ENCODE assay signal across 8 cellular contexts in genomic region chr20:51800769-51801219, GRCh38. TPM values are rescaled to one million over a fixed set of nuclear protein-coding genes. Genes with fewer than 3 reads are reported as not detected.
A peak's percentile ranks its signal among the peaks of the same experiment; 100 is the strongest.
DNase-seq lines count a peak whose midpoint lies in the region; ATAC-seq, FAIRE-seq and TF ChIP-seq lines count a peak whose summit lies in the region.

No MANE protein-coding gene starts in this region.

- TF ChIP-seq POLR2A in GM12892 (IDR thresholded peaks at IDR 0.05; ENCODE audit: low read depth, low read length), result no peak

- DNase-seq in activated CD8-positive, alpha-beta memory T cell treated with anti-CD3 and anti-CD28 coated beads for 24 hours, result peak; percentile 58
- DNase-seq in activated CD8-positive, alpha-beta memory T cell treated with anti-CD3 and anti-CD28 coated beads, Interleukin-2, amount 10 ng/mL, durations not matched to agents 7 days and 5 days, result no peak
- no peak for DNase-seq in ascending aorta (ENCODE audit: low spot score in 2 of 2)
- DNase-seq in left kidney (ENCODE audit: low read depth, low spot score), result peak; percentile 72
- DNase-seq in middle frontal gyrus (ENCODE audit: extremely low spot score, low spot score), result no peak
- no peak for DNase-seq in GM12892 (ENCODE audit: insufficient read length)

- peaks cover 8% of the 10 kb centered on the region for H3K4me1 Mint-ChIP-seq in activated CD8-positive, alpha-beta memory T cell treated with anti-CD3 and anti-CD28 coated beads, Interleukin-2, amount 10 ng/mL, durations not matched to agents 7 days and 5 days

- H3K9me3 ChIP-seq in ascending aorta (no peaks in the 10 kb centered on the region), thymus (ENCODE audit: control insufficient read depth) (no peaks in the 10 kb centered on the region)

- no peak for ATAC-seq in activated CD8-positive, alpha-beta memory T cell treated with anti-CD3 and anti-CD28 coated beads, Interleukin-2, amount 10 ng/mL, durations not matched to agents 7 days and 5 days
- ATAC-seq in GM18519 (IDR thresholded peaks at IDR 0.05; ENCODE audit: low FRiP score, unreplicated experiment), result no peak

- FAIRE-seq in GM12892 (lab: Jason Lieb, UNC), result no peak

- H3K36me3 ChIP-seq in ascending aorta (no peaks in the 10 kb centered on the region), thymus (ENCODE audit: control insufficient read depth, insufficient read depth) (no peaks in the 10 kb centered on the region)

- H3K27ac ChIP-seq in ascending aorta, result no peak overlapping the region
- no peak overlapping the region for H3K27ac ChIP-seq in thymus (ENCODE audit: low read depth)

- WGBS in thymus, result under 1% methylated on average over 38 of the region's 38 CpGs

- intact Hi-C loops in ascending aorta (cut with DNase I), result no loop called here

- TF ChIP-seq CTCF in ascending aorta (IDR thresholded peaks at IDR 0.05), result no peak

- peaks cover 77% of the 10 kb centered on the region for H3K27me3 Mint-ChIP-seq in activated CD8-positive, alpha-beta memory T cell treated with anti-CD3 and anti-CD28 coated beads, Interleukin-2, amount 10 ng/mL, durations not matched to agents 7 days and 5 days

- H3K9me3 Mint-ChIP-seq in activated CD8-positive, alpha-beta memory T cell treated with anti-CD3 and anti-CD28 coated beads, Interleukin-2, amount 10 ng/mL, durations not matched to agents 7 days and 5 days (ENCODE audit: low read depth), result no peaks in the 10 kb centered on the region

- H3K36me3 Mint-ChIP-seq in activated CD8-positive, alpha-beta memory T cell treated with anti-CD3 and anti-CD28 coated beads, Interleukin-2, amount 10 ng/mL, durations not matched to agents 7 days and 5 days, result no peaks in the 10 kb centered on the region

- H3K4me3 ChIP-seq in ascending aorta, result peak overlapping the region; percentile 31 to 51
- peak overlapping the region; percentile 21 for H3K4me3 ChIP-seq in thymus (ENCODE audit: low read length)

- H3K4me1 ChIP-seq in ascending aorta (peaks cover 11 to 17% of the 10 kb centered on the region in 2 donors), thymus (ENCODE audit: control insufficient read depth, insufficient read depth, low read length) (no peaks in the 10 kb centered on the region)

- H3K27me3 ChIP-seq in ascending aorta (peaks cover 26% of the 10 kb centered on the region), thymus (ENCODE audit: control insufficient read depth, insufficient read depth) (peaks cover 37% of the 10 kb centered on the region)

- CTCF ChIA-PET in activated CD8-positive, alpha-beta memory T cell treated with anti-CD3 and anti-CD28 coated beads, Interleukin-2, amount 10 ng/mL, durations not matched to agents 7 days and 5 days (lab: Charles Lee), result interaction anchor here (1.0 to 1.8 kb wide), 7 partner anchors 9 to 303 kb away, joined by 3 to 9 read pairs (median 4); no protein-coding TSS in a partner anchor

- H3K4me3 Mint-ChIP-seq in activated CD8-positive, alpha-beta memory T cell treated with anti-CD3 and anti-CD28 coated beads, Interleukin-2, amount 10 ng/mL, durations not matched to agents 7 days and 5 days, result no peak overlapping the region

- no peak overlapping the region for H3K27ac Mint-ChIP-seq in activated CD8-positive, alpha-beta memory T cell treated with anti-CD3 and anti-CD28 coated beads, Interleukin-2, amount 10 ng/mL, durations not matched to agents 7 days and 5 days

RNA-seq across cellular contexts. Expression of gene SALL4, which starts 1.5 kb away (rescaled TPM):
- under 1 TPM; 0.06 to 0.37 TPM for total RNA-seq in activated CD8-positive, alpha-beta memory T cell treated with anti-CD3 and anti-CD28 coated beads, Interleukin-2, amount 10 ng/mL, durations not matched to agents 7 days and 5 days
- not detected for total RNA-seq in ascending aorta
- 0.21 TPM for polyA plus RNA-seq in thymus
- polyA plus RNA-seq in GM12892 (2012; ENCODE audit: missing spikeins), result not detected

RNA-seq across cellular contexts. Expression of gene ATP9A, which starts 32.6 kb away (rescaled TPM):
- 1 to 10 TPM in 1 of 2 experiments, under 1 TPM in 1; 0.38 to 2.4 TPM for total RNA-seq in activated CD8-positive, alpha-beta memory T cell treated with anti-CD3 and anti-CD28 coated beads, Interleukin-2, amount 10 ng/mL, durations not matched to agents 7 days and 5 days
- total RNA-seq in ascending aorta, result 14.5 TPM
- 4.7 TPM for polyA plus RNA-seq in thymus
- polyA plus RNA-seq in GM12892 (2012; ENCODE audit: missing spikeins), result 0.17 TPM

Comparison
In these comparisons a context has a peak if more than half of its experiments do, and no peak if none do; other contexts are left out.
1. DNase-seq: peak in activated CD8-positive, alpha-beta memory T cell treated with anti-CD3 and anti-CD28 coated beads for 24 hours (single experiment) and left kidney (single experiment); none in activated CD8-positive, alpha-beta memory T cell treated with anti-CD3 and anti-CD28 coated beads, Interleukin-2, amount 10 ng/mL, durations not matched to agents 7 days and 5 days (single experiment), ascending aorta (0 of 2), middle frontal gyrus (single experiment) and GM12892 (single experiment).